Comparison of ENCODE assay signal across 8 cellular contexts in the genomic region with DNA sequence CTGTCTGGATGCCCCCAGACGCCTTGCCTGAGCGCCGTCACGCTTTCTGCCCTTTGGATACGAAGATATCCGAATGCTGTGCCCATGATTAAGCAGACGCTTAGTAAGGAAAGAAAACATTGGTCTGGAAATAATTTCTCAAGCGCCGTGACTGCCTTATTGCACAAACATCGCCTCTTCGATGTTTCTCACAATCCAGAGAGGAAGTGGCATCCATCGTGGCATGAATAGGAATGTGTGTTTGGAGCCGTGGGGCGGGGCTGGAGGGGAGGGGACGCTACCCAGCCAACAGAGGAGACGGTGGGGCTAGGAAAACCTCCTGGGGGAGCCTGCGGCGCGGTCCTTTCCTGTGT. TPM values are rescaled to one million over a fixed set of nuclear protein-coding genes. Genes with fewer than 3 reads are reported as not detected.
DNase-seq lines count a peak whose midpoint lies in the region; ATAC-seq and TF ChIP-seq lines count a peak whose summit lies in the region.

No MANE protein-coding gene starts in this region.

- intact Hi-C loops in posterior cingulate gyrus (cut with DNase I), result loop anchor here (5.0 kb wide), 2 partner anchors 60 to 255 kb away; no protein-coding TSS in a partner anchor

- H3K27me3 Mint-ChIP-seq in T-cell, result peaks cover 62 to 65% of the 10 kb centered on the region in 2 donors

- H3K4me3 ChIP-seq in fibroblast of the aortic adventitia (ENCODE audit: low read depth, low read length), result peak overlapping the region; percentile 56

- DNase-seq in NCI-H2227 (lab: John Stamatoyannopoulos, UW; ENCODE audit: unreplicated experiment) (peak; percentile 64), NCI-H2227 treated with DMSO at 0.1 percent for 48 hours (lab: John Stamatoyannopoulos, UW) (no peak), T-cell (no peak), fibroblast of the aortic adventitia (ENCODE audit: low read depth) (peak; percentile 30), posterior cingulate gyrus (peak in 7 of 10 donors; percentile 18 to 88 (median 49)), NCI-H187 treated with DMSO at 0.1 percent for 48 hours (lab: John Stamatoyannopoulos, UW) (no peak)

- H3K4me3 Mint-ChIP-seq in T-cell, result peak overlapping the region; percentile 11 to 62 (median 58)

- ATAC-seq in T-cell (replicated peaks in 1 of 4) (no peak), HG03342 (IDR thresholded peaks at IDR 0.05; ENCODE audit: unreplicated experiment) (no peak), HG02588 (IDR thresholded peaks at IDR 0.05; ENCODE audit: unreplicated experiment) (no peak)

- no peaks in the 10 kb centered on the region for H3K36me3 Mint-ChIP-seq in T-cell

- TF ChIP-seq CTCF in fibroblast of the aortic adventitia (IDR thresholded peaks at IDR 0.05; ENCODE audit: insufficient read depth, low read length), result no peak

- H3K27ac Mint-ChIP-seq in T-cell, result no peak overlapping the region

- peaks cover 5 to 13% (median 13%) of the 10 kb centered on the region in 3 donors for H3K4me1 Mint-ChIP-seq in T-cell

- POLR2A ChIA-PET in T-cell (lab: Charles Lee), result no interaction called here

- H3K9me3 Mint-ChIP-seq in T-cell, result no peaks in the 10 kb centered on the region

- CTCF ChIA-PET in T-cell (lab: Charles Lee), result no interaction called here

RNA-seq across cellular contexts. Expression of a gene that starts 0.6 kb away (rescaled TPM):
- total RNA-seq in T-cell (not detected), fibroblast of the aortic adventitia (ENCODE audit: low replicate concordance) (2.1 TPM in 1 of 2 replicates, not detected in the other)

Comparison
In these comparisons a context has a peak if more than half of its experiments do, and no peak if none do; other contexts are left out.
1. DNase-seq: peak in NCI-H2227 (single experiment), fibroblast of the aortic adventitia (single experiment) and posterior cingulate gyrus (7 of 10); none in NCI-H2227 treated with DMSO at 0.1 percent for 48 hours (single experiment), T-cell (0 of 34) and NCI-H187 treated with DMSO at 0.1 percent for 48 hours (single experiment).